ENCODE assay signal across 27 cellular contexts in the genomic region with DNA sequence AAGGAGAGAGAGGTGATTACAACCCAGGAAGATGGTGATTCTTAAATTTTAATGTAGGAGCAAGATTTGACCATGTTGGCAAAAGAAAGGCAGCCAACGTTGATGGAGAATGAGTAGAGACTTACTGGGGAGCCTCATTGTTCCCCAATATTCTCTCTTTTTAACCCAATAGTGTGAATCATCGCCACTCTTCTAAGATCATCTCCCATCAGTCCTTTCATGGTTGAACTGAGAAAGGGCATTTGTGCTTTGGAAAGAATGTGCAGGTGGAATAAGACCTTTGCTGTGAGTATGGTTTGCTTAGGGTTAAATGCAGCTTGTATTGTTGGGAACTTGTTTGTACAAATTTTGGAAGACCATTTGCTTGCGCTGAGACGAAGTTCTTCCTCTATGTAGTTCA.
"Had no signal": no experiment of that assay in that cellular context is flagged by ENCODE, and none has a peak within 500 bp of the region (broad histone marks: within the 10 kb centered on the region; RNA-seq: fewer than 3 reads in every experiment).

No MANE protein-coding gene starts in this region.

- H3K36me3 Mint-ChIP-seq: stimulated activated effector memory CD8-positive, alpha-beta T cell treated with anti-CD3 and anti-CD28 coated beads, Interleukin-12 subunit alpha, Interleukin-12 subunit beta, amount 100 ng/mL, for 72 hours; stimulated activated memory B cell treated with anti-CD40 and anti-IgM and Interleukin-4, amounts not matched to agents 10 μg/mL and 1 μg/mL and 100 μg/mL, for 72 hours; type B pancreatic cell had no signal

- ATAC-seq: stimulated activated effector memory CD8-positive, alpha-beta T cell treated with anti-CD3 and anti-CD28 coated beads, Interleukin-12 subunit alpha, Interleukin-12 subunit beta, amount 100 ng/mL, for 72 hours; stimulated activated memory B cell treated with anti-CD40 and anti-IgM and Interleukin-4, amounts not matched to agents 10 μg/mL and 1 μg/mL and 100 μg/mL, for 72 hours; stimulated activated naive B cell treated with anti-CD40 and anti-IgM and Interleukin-4, amounts not matched to agents 10 μg/mL and 1 μg/mL and 100 μg/mL, for 72 hours; stimulated activated naive CD8-positive, alpha-beta T cell treated with anti-CD3 and anti-CD28 coated beads, Interleukin-15, amount 100 ng/mL, for 72 hours; stimulated activated naive CD8-positive, alpha-beta T cell treated with anti-CD3 and anti-CD28 coated beads, Interleukin-15, Interleukin-2, amounts not matched to agents 100 U/mL and 50 U/mL, for 24 hours; upper lobe of right lung had no signal

- H3K27ac Mint-ChIP-seq: stimulated activated effector memory CD8-positive, alpha-beta T cell treated with anti-CD3 and anti-CD28 coated beads, Interleukin-12 subunit alpha, Interleukin-12 subunit beta, amount 100 ng/mL, for 72 hours; stimulated activated memory B cell treated with anti-CD40 and anti-IgM and Interleukin-4, amounts not matched to agents 10 μg/mL and 1 μg/mL and 100 μg/mL, for 72 hours; stimulated activated naive B cell treated with anti-CD40 and anti-IgM and Interleukin-4, amounts not matched to agents 10 μg/mL and 1 μg/mL and 100 μg/mL, for 72 hours; stimulated activated naive CD8-positive, alpha-beta T cell treated with anti-CD3 and anti-CD28 coated beads, Interleukin-15, amount 100 ng/mL, for 72 hours; stimulated activated naive CD8-positive, alpha-beta T cell treated with anti-CD3 and anti-CD28 coated beads, Interleukin-15, Interleukin-2, amounts not matched to agents 100 ng/mL and 50 ng/mL, for 24 hours; type B pancreatic cell had no signal

- H3K4me3 Mint-ChIP-seq: stimulated activated effector memory CD8-positive, alpha-beta T cell treated with anti-CD3 and anti-CD28 coated beads, Interleukin-12 subunit alpha, Interleukin-12 subunit beta, amount 100 ng/mL, for 72 hours; stimulated activated memory B cell treated with anti-CD40 and anti-IgM and Interleukin-4, amounts not matched to agents 10 μg/mL and 1 μg/mL and 100 μg/mL, for 72 hours; stimulated activated naive B cell treated with anti-CD40 and anti-IgM and Interleukin-4, amounts not matched to agents 10 μg/mL and 1 μg/mL and 100 μg/mL, for 72 hours; stimulated activated naive CD8-positive, alpha-beta T cell treated with anti-CD3 and anti-CD28 coated beads, Interleukin-15, amount 100 ng/mL, for 72 hours; stimulated activated naive CD8-positive, alpha-beta T cell treated with anti-CD3 and anti-CD28 coated beads, Interleukin-15, Interleukin-2, amounts not matched to agents 100 ng/mL and 50 ng/mL, for 24 hours; type B pancreatic cell had no signal

- DNase-seq: stimulated activated CD4-positive, alpha-beta T cell treated with anti-CD3 and anti-CD28 coated beads, Interleukin-2, amount 100 ng/mL, for 48 hours; stimulated activated CD4-positive, alpha-beta T cell treated with anti-CD3 and anti-CD28 coated beads, Interleukin-4, amount 100 ng/mL, for 1 hour; stimulated activated CD4-positive, alpha-beta T cell treated with anti-CD3 and anti-CD28 coated beads, Interleukin-4, amount 100 ng/mL, for 24 hours; stimulated activated CD4-positive, alpha-beta T cell treated with anti-CD3 and anti-CD28 coated beads, Interleukin-4, amount 100 ng/mL, for 4 hours; stimulated activated CD8-positive, alpha-beta memory T cell treated with anti-CD3 and anti-CD28 coated beads, Interleukin-4, amount 100 ng/mL, for 48 hours; stimulated activated naive B cell treated with anti-CD40 and anti-IgM and Interleukin-4, amounts not matched to agents 10 μg/mL and 1 μg/mL and 100 μg/mL, for 72 hours; stimulated activated naive CD4-positive, alpha-beta T cell; stimulated activated naive CD4-positive, alpha-beta T cell treated with Interleukin-2 at 50 U/mL for 16 hours; stimulated activated naive CD8-positive, alpha-beta T cell treated with anti-CD3 and anti-CD28 coated beads, Interleukin-15, amount 100 ng/mL, for 72 hours; stimulated activated naive CD8-positive, alpha-beta T cell treated with anti-CD3 and anti-CD28 coated beads, Interleukin-15, Interleukin-2, amounts not matched to agents 100 U/mL and 50 U/mL, for 24 hours; stomach; substantia nigra; testis; thyroid gland; tibial artery; transverse colon; upper lobe of left lung; upper lobe of right lung; uterus had no signal

- H3K27ac ChIP-seq: stomach, suprapubic skin, testis, thoracic aorta, thyroid gland, tibial artery, tibial nerve, transverse colon, upper lobe of left lung, upper lobe of right lung, uterus, vagina had no signal

- H3K27me3 ChIP-seq: stomach, suprapubic skin, testis, thyroid gland, tibial artery, tibial nerve, transverse colon, upper lobe of left lung, upper lobe of right lung, uterus, vagina had no signal

- H3K4me1 ChIP-seq: stomach, suprapubic skin, testis, tibial artery, tibial nerve, transverse colon, upper lobe of left lung, upper lobe of right lung, uterus, vagina had no signal

- H3K9me3 ChIP-seq: stomach, suprapubic skin, testis, thoracic aorta, thyroid gland, tibial artery, tibial nerve, transverse colon, upper lobe of left lung, upper lobe of right lung, uterus, vagina had no signal

- H3K4me1 Mint-ChIP-seq: stimulated activated effector memory CD8-positive, alpha-beta T cell treated with anti-CD3 and anti-CD28 coated beads, Interleukin-12 subunit alpha, Interleukin-12 subunit beta, amount 100 ng/mL, for 72 hours; stimulated activated memory B cell treated with anti-CD40 and anti-IgM and Interleukin-4, amounts not matched to agents 10 μg/mL and 1 μg/mL and 100 μg/mL, for 72 hours; stimulated activated naive B cell treated with anti-CD40 and anti-IgM and Interleukin-4, amounts not matched to agents 10 μg/mL and 1 μg/mL and 100 μg/mL, for 72 hours; stimulated activated naive CD8-positive, alpha-beta T cell treated with anti-CD3 and anti-CD28 coated beads, Interleukin-15, amount 100 ng/mL, for 72 hours had no signal

- H3K9me3 Mint-ChIP-seq: type B pancreatic cell had no signal

- H3K36me3 ChIP-seq: stomach, suprapubic skin, thoracic aorta, thyroid gland, tibial artery, tibial nerve, transverse colon, upper lobe of left lung, upper lobe of right lung, uterus, vagina had no signal

- H3K4me3 ChIP-seq: stomach, suprapubic skin, testis, thoracic aorta, thyroid gland, tibial artery, tibial nerve, transverse colon, upper lobe of left lung, upper lobe of right lung, uterus, vagina had no signal
